Comparison of ENCODE assay signal across 8 cellular contexts in the genomic region with DNA sequence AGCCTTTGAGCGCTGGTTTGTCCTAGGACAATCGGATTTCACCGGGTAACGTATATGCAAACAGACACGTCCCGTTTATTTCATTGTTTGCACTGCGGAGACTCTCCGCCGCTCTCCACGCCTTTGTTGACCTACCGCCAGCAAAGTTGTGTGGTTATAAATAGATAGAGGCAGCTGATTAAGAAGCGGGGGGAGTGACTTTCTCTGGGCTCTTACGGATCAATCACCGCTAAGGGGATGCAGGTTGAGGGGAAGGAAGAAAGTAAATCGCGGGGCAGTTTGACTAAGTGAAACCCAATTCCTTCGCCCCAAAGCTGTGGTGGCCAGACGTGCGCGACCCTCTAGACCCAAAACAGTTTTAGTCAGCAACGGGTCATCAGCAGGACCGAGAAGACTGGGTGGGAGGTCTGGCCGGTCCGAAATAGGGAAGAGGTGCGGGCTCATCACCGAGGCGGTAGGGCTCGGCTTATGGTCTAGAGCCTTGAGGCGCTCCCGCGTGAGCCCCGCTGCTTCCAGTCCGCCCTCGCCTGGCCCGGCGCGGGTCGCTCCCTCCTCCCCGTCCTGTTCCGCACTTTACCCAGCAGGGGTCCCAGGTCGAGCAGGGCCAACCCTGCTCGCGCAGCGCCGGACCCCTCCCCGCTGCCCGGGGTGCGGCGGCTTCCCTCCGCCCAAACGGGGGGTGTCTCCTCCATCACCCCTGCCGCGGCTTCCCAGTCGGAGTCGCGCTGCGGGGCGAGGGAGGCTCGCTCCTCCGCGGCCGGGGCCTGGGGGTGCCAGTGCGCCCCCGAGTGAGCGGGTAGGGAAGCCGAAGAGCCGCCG.
A peak's percentile ranks its signal among the peaks of the same experiment; 100 is the strongest.
DNase-seq lines count a peak whose midpoint lies in the region; ATAC-seq lines count a peak whose summit lies in the region.

No MANE protein-coding gene starts in this region.

- peak; percentile 44 for DNase-seq in NCI-H1436 (lab: John Stamatoyannopoulos, UW)
- no peak for DNase-seq in NCI-H1436 treated with DMSO at 0.1 percent for 48 hours (lab: John Stamatoyannopoulos, UW)
- peak; percentile 70 for DNase-seq in NCI-H2227 (lab: John Stamatoyannopoulos, UW; ENCODE audit: unreplicated experiment)
- DNase-seq in astrocyte of the hippocampus (ENCODE audit: low read depth, low spot score), result peak; percentile 49
- peak; percentile 26 for DNase-seq in iris pigment epithelial cell (ENCODE audit: low read depth)
- peak; percentile 25 for DNase-seq in stimulated activated CD8-positive, alpha-beta memory T cell treated with anti-CD3 and anti-CD28 coated beads, Interleukin-4, amount 100 ng/mL, for 48 hours
- no peak for DNase-seq in NCI-H446 treated with DMSO at 0.1 percent for 48 hours (lab: John Stamatoyannopoulos, UW)

- peak; percentile 55 for ATAC-seq in HG02610 (IDR thresholded peaks at IDR 0.05; ENCODE audit: unreplicated experiment)

Comparison
In these comparisons a context has a peak if more than half of its experiments do, and no peak if none do; other contexts are left out.
1. DNase-seq: peak in NCI-H1436 (single experiment), NCI-H2227 (single experiment), astrocyte of the hippocampus (single experiment), iris pigment epithelial cell (single experiment) and stimulated activated CD8-positive, alpha-beta memory T cell treated with anti-CD3 and anti-CD28 coated beads, Interleukin-4, amount 100 ng/mL, for 48 hours (single experiment); none in NCI-H1436 treated with DMSO at 0.1 percent for 48 hours (single experiment) and NCI-H446 treated with DMSO at 0.1 percent for 48 hours (single experiment).